Comparison of ENCODE assay signal across 19 cellular contexts in genomic region chr7:32073533-32073932, GRCh38. TPM values are rescaled to one million over a fixed set of nuclear protein-coding genes. Genes with fewer than 3 reads are reported as not detected.
"Had no signal": no experiment of that assay in that cellular context is flagged by ENCODE, and none has a peak within 500 bp of the region (broad histone marks: within the 10 kb centered on the region; RNA-seq: fewer than 3 reads in every experiment).

No MANE protein-coding gene starts in this region.

- H3K4me1 ChIP-seq: lower lobe of right lung had no signal

- DNase-seq: activated CD4-positive, alpha-beta T cell treated with anti-CD3 and anti-CD28 coated beads, Interleukin-2, amount 10 ng/mL, durations not matched to agents 7 days and 5 days; activated CD8-positive, alpha-beta T cell treated with anti-CD3 and anti-CD28 coated beads, Interleukin-2, amount 10 ng/mL, durations not matched to agents 7 days and 5 days; activated naive CD4-positive, alpha-beta T cell treated with Interleukin-2 at 50 U/mL for 16 hours; activated naive CD8-positive, alpha-beta T cell treated with anti-CD3 and anti-CD28 coated beads, Interleukin-2, amount 10 ng/mL, durations not matched to agents 7 days and 5 days; activated T-cell treated with anti-CD3 and anti-CD28 coated beads, Interleukin-2, amount 50 U/mL, for 24 hours; amygdala; dermis blood vessel endothelial cell; immature natural killer cell; kidney glomerular epithelial cell; lower lobe of right lung; stimulated activated CD4-positive, alpha-beta T cell treated with anti-CD3 and anti-CD28 coated beads, Interleukin-12 subunit alpha, Interleukin-12 subunit beta, amount 100 ng/mL, for 4 hours; stimulated activated CD4-positive, alpha-beta T cell treated with anti-CD3 and anti-CD28 coated beads, Interleukin-1b, Interleukin-23, amount 100 ng/mL, for 48 hours; stimulated activated CD8-positive, alpha-beta memory T cell treated with anti-CD3 and anti-CD28 coated beads, Interleukin-4, amount 100 ng/mL, for 48 hours; stimulated activated naive CD4-positive, alpha-beta T cell had no signal

- ATAC-seq: activated CD4-positive, CD25-positive, alpha-beta regulatory T cell treated with anti-CD3 and anti-CD28 coated beads, Interleukin-2, amount 50 U/mL, for 24 hours; activated CD8-positive, alpha-beta T cell treated with anti-CD3 and anti-CD28 coated beads, Interleukin-2, amount 10 ng/mL, durations not matched to agents 7 days and 5 days; lower lobe of right lung had no signal

- H3K4me3 ChIP-seq: lower lobe of right lung, tibial nerve had no signal

- H3K27ac ChIP-seq: epithelial cell of prostate, lower lobe of right lung, tibial nerve had no signal

- H3K9me3 ChIP-seq: lower lobe of right lung, tibial nerve had no signal

- H3K36me3 ChIP-seq: lower lobe of right lung, tibial nerve had no signal

RNA-seq across cellular contexts. Expression of gene PDE1C, which starts 3.3 kb away (rescaled TPM):
- total RNA-seq: activated CD4-positive, alpha-beta T cell treated with anti-CD3 and anti-CD28 coated beads, Interleukin-2, amount 10 ng/mL, durations not matched to agents 7 days and 5 days; activated CD8-positive, alpha-beta T cell treated with anti-CD3 and anti-CD28 coated beads, Interleukin-2, amount 10 ng/mL, durations not matched to agents 7 days and 5 days; activated naive CD8-positive, alpha-beta T cell treated with anti-CD3 and anti-CD28 coated beads, Interleukin-2, amount 10 ng/mL, durations not matched to agents 7 days and 5 days; activated T-helper 2 cell treated with anti-CD3 and anti-CD28 coated beads, Interferon-gamma antibody, Interleukin-2, Interleukin-4, amounts not matched to agents 10 μg/mL and 5 μg/mL and 100 μg/mL, durations not matched to agents 14 hours and 24 hours and 36 hours; T-helper 1 cell treated with Interleukin-12 subunit alpha and Interleukin-12 subunit beta and Interleukin-4 antibody, amounts not matched to agents 30 ng/mL and 1 ng/mL, for 36 hours had no signal
